Comparison of ENCODE assay signal across 17 cellular contexts in the genomic region with DNA sequence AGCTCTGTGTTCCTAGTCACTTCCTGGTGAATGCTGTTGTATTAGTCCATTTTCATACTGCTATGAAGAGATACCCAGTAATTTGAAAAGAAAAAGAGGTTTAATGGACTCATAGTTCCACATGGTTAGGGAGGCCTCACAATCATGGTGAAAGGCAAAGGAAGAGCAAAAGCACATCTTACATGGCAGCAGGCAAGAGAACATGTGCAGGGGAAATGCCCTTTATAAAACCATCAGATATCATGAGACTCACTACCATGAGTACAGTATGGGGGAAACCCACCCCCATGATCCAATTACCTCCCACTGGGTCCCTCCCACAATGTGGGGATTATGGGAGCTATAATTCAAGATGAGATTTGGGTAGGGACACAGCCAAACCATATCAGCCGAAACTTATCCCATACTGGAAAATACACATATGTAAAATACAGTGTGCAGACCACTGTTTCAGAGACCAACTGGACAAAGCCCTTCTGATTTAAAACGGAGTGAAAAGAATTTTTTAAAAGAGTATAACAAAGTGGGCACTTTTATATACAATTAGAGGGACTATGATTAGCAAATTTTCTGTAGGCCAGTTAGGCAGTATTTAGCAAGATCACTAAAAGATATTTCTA. TPM values are rescaled to one million over a fixed set of nuclear protein-coding genes. Genes with fewer than 3 reads are reported as not detected.
DNase-seq lines count a peak whose midpoint lies in the region; ATAC-seq, FAIRE-seq and TF ChIP-seq lines count a peak whose summit lies in the region.
"Had no signal": no experiment of that assay in that cellular context is flagged by ENCODE, and none has a peak within 500 bp of the region (broad histone marks: within the 10 kb centered on the region; RNA-seq: fewer than 3 reads in every experiment).

No MANE protein-coding gene starts in this region.

- H3K9ac ChIP-seq in HepG2 (ENCODE audit: insufficient read depth, low read depth, low read length), result no peak overlapping the region

- TF ChIP-seq POLR2A in HepG2 (IDR thresholded peaks at IDR 0.05; ENCODE audit: insufficient read depth in 1 of 2, low read depth in 2 of 2, low read length in 2 of 2), result no peak
- no peak for TF ChIP-seq POLR2A in right lobe of liver (IDR thresholded peaks at IDR 0.05)

- H3K27me3 Mint-ChIP-seq in activated naive CD8-positive, alpha-beta T cell, result no peaks in the 10 kb centered on the region
- H3K27me3 Mint-ChIP-seq in memory B cell, result no peaks in the 10 kb centered on the region

- whole genome bisulfite sequencing in HepG2 (ENCODE audit: low lambda C conversion rate), result 97% methylated on average over 2 of the region's 2 CpGs
- 89% methylated on average over 2 of the region's 2 CpGs for WGBS in right lobe of liver (ENCODE audit: insufficient coverage, low coverage, low lambda C conversion rate, missing lambda C conversion rate)

- peaks cover 11% of the 10 kb centered on the region for H3K9me3 ChIP-seq in HepG2 (ENCODE audit: low read length)
- no peaks in the 10 kb centered on the region for H3K9me3 ChIP-seq in right lobe of liver
- H3K9me3 ChIP-seq: SJSA1 had no signal

- H3K27me3 ChIP-seq in HepG2 (ENCODE audit: control insufficient read depth in 1 of 2, insufficient read depth in 2 of 2, low read length in 2 of 2) (no peaks in the 10 kb centered on the region), right lobe of liver (no peaks in the 10 kb centered on the region)
- H3K27me3 ChIP-seq: SJSA1 had no signal

- no peak for DNase-seq in HepG2 (ENCODE audit: low spot score)
- no peak for DNase-seq in right lobe of liver
- no peak for DNase-seq in memory B cell (ENCODE audit: low spot score in 2 of 2)
- no peak for DNase-seq in H4 (ENCODE audit: low spot score)
- DNase-seq in sciatic nerve (ENCODE audit: low spot score), result no peak
- DNase-seq in RWPE1 (ENCODE audit: low spot score), result no peak
- DNase-seq: activated CD4-positive, CD25-positive, alpha-beta regulatory T cell treated with anti-CD3 and anti-CD28 coated beads, Interleukin-2, amount 50 U/mL, for 72 hours; KG1; NCI-H1048; NCI-H2107; NCI-H69; T-helper 9 cell had no signal

- peaks cover 31% of the 10 kb centered on the region for H3K79me2 ChIP-seq in HepG2 (ENCODE audit: insufficient read depth, low read length)

- CTCF ChIA-PET in HepG2 (lab: Yijun Ruan, JAX; ENCODE audit: low intra/inter-chr PET ratio, low total read pairs), result no interaction called here
- CTCF ChIA-PET in RWPE1 (lab: Yijun Ruan, JAX), result no interaction called here

- no peak overlapping the region for H3K4me3 ChIP-seq in HepG2 (replicated peaks in 1 of 3; ENCODE audit: insufficient read depth in 1 of 3, low read depth in 2 of 3, low read length in 3 of 3)
- H3K4me3 ChIP-seq in right lobe of liver, result no peak overlapping the region
- H3K4me3 ChIP-seq: SJSA1 had no signal

- peaks cover 34% of the 10 kb centered on the region for H3K36me3 Mint-ChIP-seq in activated naive CD8-positive, alpha-beta T cell
- peaks cover 21% of the 10 kb centered on the region for H3K36me3 Mint-ChIP-seq in memory B cell

- TF ChIP-seq CTCF in HepG2 (CRISPR knock-in tag; IDR thresholded peaks at IDR 0.05) (no peak), right lobe of liver (IDR thresholded peaks at IDR 0.05) (no peak), RWPE1 (conservative IDR thresholded peaks at IDR 0.05; ENCODE audit: low read depth) (no peak)

- FAIRE-seq in HepG2 (lab: Jason Lieb, UNC), result no peak
- FAIRE-seq: G401.6, GM12892 had no signal

- H2AFZ ChIP-seq in HepG2 (ENCODE audit: low read length), result no peak overlapping the region

- no TSS peak for BruUV-seq in HepG2 (replicated peaks; lab: Mats Ljungman, UMichigan)

- no peak for TF ChIP-seq RAD21 in HepG2 (CRISPR knock-in tag; IDR thresholded peaks at IDR 0.05)

- H3K4me3 Mint-ChIP-seq in activated naive CD8-positive, alpha-beta T cell, result no peak overlapping the region
- H3K4me3 Mint-ChIP-seq in memory B cell, result no peak overlapping the region

- no peak overlapping the region for H3K27ac ChIP-seq in HepG2 (ENCODE audit: extremely low read length, insufficient read depth, low read length)
- no peak overlapping the region for H3K27ac ChIP-seq in right lobe of liver
- no peak overlapping the region for H3K27ac ChIP-seq in RWPE1
- H3K27ac ChIP-seq: SJSA1 had no signal

- TF ChIP-seq EP300 in HepG2 (IDR thresholded peaks at IDR 0.05; ENCODE audit: low read depth in 2 of 2, low read length in 2 of 2), result no peak
- TF ChIP-seq EP300 in HepG2 (CRISPR knock-in tag; IDR thresholded peaks at IDR 0.05; ENCODE audit: borderline replicate concordance), result no peak

- H3K4me2 ChIP-seq in HepG2 (ENCODE audit: low read depth, low read length), result no peak overlapping the region

- H3K36me3 ChIP-seq in HepG2 (replicated peaks in 1 of 2; ENCODE audit: control insufficient read depth in 1 of 2, insufficient read depth in 2 of 2, low read length in 2 of 2), result peaks cover 2 to 41% of the 10 kb centered on the region in 2 experiments; a peak in 4 of 5 replicates
- peaks cover 0 to 34% (median 1%) of the 10 kb centered on the region in 4 donors for H3K36me3 ChIP-seq in right lobe of liver

- ATAC-seq in HepG2 (no peak), right lobe of liver (no peak), memory B cell (ENCODE audit: low read depth) (no peak), sciatic nerve (no peak), GM21717 (IDR thresholded peaks at IDR 0.05; ENCODE audit: unreplicated experiment) (no peak)

- peaks cover 8% of the 10 kb centered on the region for H3K9me3 Mint-ChIP-seq in activated naive CD8-positive, alpha-beta T cell (ENCODE audit: low read depth)
- no peaks in the 10 kb centered on the region for H3K9me3 Mint-ChIP-seq in memory B cell

- POLR2A ChIA-PET in HepG2 (lab: Yijun Ruan, JAX), result no interaction called here
- POLR2A ChIA-PET in RWPE1 (lab: Yijun Ruan, JAX; ENCODE audit: low non-redundant PET), result no interaction called here

- H4K20me1 ChIP-seq in HepG2 (ENCODE audit: insufficient read depth, low read length), result peaks cover 11% of the 10 kb centered on the region

- H3K4me1 Mint-ChIP-seq in activated naive CD8-positive, alpha-beta T cell (ENCODE audit: low read depth), result peaks cover 69% of the 10 kb centered on the region
- H3K4me1 Mint-ChIP-seq in memory B cell, result peaks cover 38% of the 10 kb centered on the region

- H3K27ac Mint-ChIP-seq in activated naive CD8-positive, alpha-beta T cell, result peak overlapping the region; percentile 84
- peak overlapping the region; percentile 86 for H3K27ac Mint-ChIP-seq in memory B cell

- in situ Hi-C loops in HepG2 (cut with HindIII; ENCODE audit: extremely low pct_ligation_motif_present, low pct_unique_long_range_greater_than_20kb), result no loop called here

- H3K4me1 ChIP-seq in HepG2 (ENCODE audit: insufficient read depth, low read length) (peaks cover 55% of the 10 kb centered on the region), right lobe of liver (peaks cover 0 to 44% (median 13%) of the 10 kb centered on the region in 4 donors)

- intact Hi-C loops in HepG2 (cut with micrococcal nuclease; ENCODE audit: unreplicated experiment) (no loop called here), right lobe of liver (cut with DNase I) (no loop called here), sciatic nerve (cut with DNase I) (no loop called here)

RNA-seq across cellular contexts. Expression of gene CYREN, which starts 8.0 kb away (rescaled TPM):
- total RNA-seq in HepG2 (2016; rRNA removed; fragmentation: Illumina TruSeq; extraction: Trizol) (60.7 and 68.6 TPM in 2 replicates), right lobe of liver (10 to 100 TPM; 11.5 to 17.1 (median 15.0) TPM), sciatic nerve (39.8 TPM)
- total RNA-seq in HepG2 (2016; cell fraction: cytosol; rRNA removed; fragmentation: Illumina TruSeq; extraction: Trizol; ENCODE audit: low read depth), result 24.2 and 27.7 TPM in 2 replicates
- total RNA-seq in HepG2 (2016; cell fraction: insoluble cytoplasmic fraction; rRNA removed; fragmentation: Illumina TruSeq; extraction: Trizol), result 58.8 and 66.8 TPM in 2 replicates
- 48.2 and 58.3 TPM in 2 replicates for total RNA-seq in HepG2 (2016; cell fraction: membrane; rRNA removed; fragmentation: Illumina TruSeq; extraction: Trizol)
- 42.2 and 46.2 TPM in 2 replicates for total RNA-seq in HepG2 (2016; cell fraction: nucleus; rRNA removed; fragmentation: Illumina TruSeq; extraction: Trizol)
- polyA plus RNA-seq in HepG2 (2011; rRNA removed), result 19.3 and 20.7 TPM in 2 replicates
- polyA plus RNA-seq in HepG2 (2011; cell fraction: cytosol; rRNA removed), result 19.8 and 20.9 TPM in 2 replicates
- polyA plus RNA-seq in HepG2 (2011; cell fraction: nucleus; rRNA removed), result 15.6 and 18.8 TPM in 2 replicates
- polyA plus RNA-seq in HepG2 (2012), result 44.5 and 69.6 TPM in 2 replicates
- 13.5 and 22.0 TPM in 2 replicates for polyA plus RNA-seq in HepG2 (2016; cell fraction: cytosol; fragmentation: Illumina TruSeq; extraction: Trizol; ENCODE audit: low read depth)
- polyA plus RNA-seq in HepG2 (2016; cell fraction: insoluble cytoplasmic fraction; fragmentation: Illumina TruSeq; extraction: Trizol; ENCODE audit: low read depth), result 62.6 and 67.4 TPM in 2 replicates
- 31.2 and 44.6 TPM in 2 replicates for polyA plus RNA-seq in HepG2 (2016; cell fraction: membrane; fragmentation: Illumina TruSeq; extraction: Trizol; ENCODE audit: low read depth)
- polyA plus RNA-seq in HepG2 (2016; cell fraction: nucleus; fragmentation: Illumina TruSeq; extraction: Trizol; ENCODE audit: insufficient read depth, low read depth), result 46.9 and 49.8 TPM in 2 replicates
- 24.4 and 62.5 TPM in 2 replicates for polyA minus RNA-seq in HepG2 (2011; rRNA and poly(A)+ RNA removed; ENCODE audit: low replicate concordance)
- 8.6 and 12.1 TPM in 2 replicates for polyA minus RNA-seq in HepG2 (2011; cell fraction: cytosol; rRNA and poly(A)+ RNA removed)
- 20.6 and 24.7 TPM in 2 replicates for polyA minus RNA-seq in HepG2 (2011; cell fraction: nucleus; rRNA and poly(A)+ RNA removed)
- total RNA-seq in H4 (2014; rRNA removed; shearing (Covaris generic)), result 69.1 and 72.1 TPM in 2 replicates

RNA-seq across cellular contexts. Expression of gene TMEM140, which starts 14.6 kb away (rescaled TPM):
- 5.6 and 9.2 TPM in 2 replicates for total RNA-seq in HepG2 (2016; rRNA removed; fragmentation: Illumina TruSeq; extraction: Trizol)
- total RNA-seq in HepG2 (2016; cell fraction: cytosol; rRNA removed; fragmentation: Illumina TruSeq; extraction: Trizol; ENCODE audit: low read depth), result 1.1 and 1.5 TPM in 2 replicates
- total RNA-seq in HepG2 (2016; cell fraction: insoluble cytoplasmic fraction; rRNA removed; fragmentation: Illumina TruSeq; extraction: Trizol), result 6.3 and 8.9 TPM in 2 replicates
- total RNA-seq in HepG2 (2016; cell fraction: membrane; rRNA removed; fragmentation: Illumina TruSeq; extraction: Trizol), result 2.6 and 3.2 TPM in 2 replicates
- 7.9 and 10.4 TPM in 2 replicates for total RNA-seq in HepG2 (2016; cell fraction: nucleus; rRNA removed; fragmentation: Illumina TruSeq; extraction: Trizol)
- 21.7 and 35.7 TPM in 2 replicates for polyA plus RNA-seq in HepG2 (2011; rRNA removed)
- polyA plus RNA-seq in HepG2 (2011; cell fraction: cytosol; rRNA removed), result 24.2 and 35.4 TPM in 2 replicates
- 17.7 and 30.5 TPM in 2 replicates for polyA plus RNA-seq in HepG2 (2011; cell fraction: nucleus; rRNA removed)
- 45.3 and 74.1 TPM in 2 replicates for polyA plus RNA-seq in HepG2 (2012)
- 1.1 TPM in 2 replicates for polyA plus RNA-seq in HepG2 (2016; cell fraction: cytosol; fragmentation: Illumina TruSeq; extraction: Trizol; ENCODE audit: low read depth)
- 5.3 and 6.1 TPM in 2 replicates for polyA plus RNA-seq in HepG2 (2016; cell fraction: insoluble cytoplasmic fraction; fragmentation: Illumina TruSeq; extraction: Trizol; ENCODE audit: low read depth)
- polyA plus RNA-seq in HepG2 (2016; cell fraction: membrane; fragmentation: Illumina TruSeq; extraction: Trizol; ENCODE audit: low read depth), result 2.1 and 2.2 TPM in 2 replicates
- polyA plus RNA-seq in HepG2 (2016; cell fraction: nucleus; fragmentation: Illumina TruSeq; extraction: Trizol; ENCODE audit: insufficient read depth, low read depth), result 7.8 and 11.6 TPM in 2 replicates
- polyA minus RNA-seq in HepG2 (2011; rRNA and poly(A)+ RNA removed; ENCODE audit: low replicate concordance), result 0.26 and 39.0 TPM in 2 replicates
- 15.9 and 32.1 TPM in 2 replicates for polyA minus RNA-seq in HepG2 (2011; cell fraction: cytosol; rRNA and poly(A)+ RNA removed)
- polyA minus RNA-seq in HepG2 (2011; cell fraction: nucleus; rRNA and poly(A)+ RNA removed), result 41.2 and 55.0 TPM in 2 replicates
- 10 to 100 TPM; 31.2 to 58.9 (median 37.4) TPM for total RNA-seq in right lobe of liver
- 18.6 and 27.3 TPM in 2 replicates for total RNA-seq in H4 (2014; rRNA removed; shearing (Covaris generic))
- 29.4 TPM for total RNA-seq in sciatic nerve

RNA-seq across cellular contexts. Expression of gene WDR91, which starts 48.8 kb away (rescaled TPM):
- total RNA-seq in HepG2 (2016; rRNA removed; fragmentation: Illumina TruSeq; extraction: Trizol) (10.0 and 12.1 TPM in 2 replicates), right lobe of liver (10 to 100 TPM in 1 of 6 experiments, 1 to 10 TPM in 5; 6.0 to 11.5 (median 8.6) TPM), sciatic nerve (32.7 TPM)
- 1.1 and 1.8 TPM in 2 replicates for total RNA-seq in HepG2 (2016; cell fraction: cytosol; rRNA removed; fragmentation: Illumina TruSeq; extraction: Trizol; ENCODE audit: low read depth)
- 9.2 and 12.1 TPM in 2 replicates for total RNA-seq in HepG2 (2016; cell fraction: insoluble cytoplasmic fraction; rRNA removed; fragmentation: Illumina TruSeq; extraction: Trizol)
- 1.5 and 2.3 TPM in 2 replicates for total RNA-seq in HepG2 (2016; cell fraction: membrane; rRNA removed; fragmentation: Illumina TruSeq; extraction: Trizol)
- total RNA-seq in HepG2 (2016; cell fraction: nucleus; rRNA removed; fragmentation: Illumina TruSeq; extraction: Trizol), result 11.3 and 14.5 TPM in 2 replicates
- 11.6 and 13.7 TPM in 2 replicates for polyA plus RNA-seq in HepG2 (2011; rRNA removed)
- polyA plus RNA-seq in HepG2 (2011; cell fraction: cytosol; rRNA removed), result 7.2 and 8.6 TPM in 2 replicates
- polyA plus RNA-seq in HepG2 (2011; cell fraction: nucleus; rRNA removed), result 43.9 and 51.3 TPM in 2 replicates
- 5.7 and 6.1 TPM in 2 replicates for polyA plus RNA-seq in HepG2 (2012)
- 0.26 and 0.31 TPM in 2 replicates for polyA plus RNA-seq in HepG2 (2016; cell fraction: cytosol; fragmentation: Illumina TruSeq; extraction: Trizol; ENCODE audit: low read depth)
- 10.7 and 11.4 TPM in 2 replicates for polyA plus RNA-seq in HepG2 (2016; cell fraction: insoluble cytoplasmic fraction; fragmentation: Illumina TruSeq; extraction: Trizol; ENCODE audit: low read depth)
- 0.56 and 0.65 TPM in 2 replicates for polyA plus RNA-seq in HepG2 (2016; cell fraction: membrane; fragmentation: Illumina TruSeq; extraction: Trizol; ENCODE audit: low read depth)
- polyA plus RNA-seq in HepG2 (2016; cell fraction: nucleus; fragmentation: Illumina TruSeq; extraction: Trizol; ENCODE audit: insufficient read depth, low read depth), result 21.1 and 22.2 TPM in 2 replicates
- 8.2 and 19.7 TPM in 2 replicates for polyA minus RNA-seq in HepG2 (2011; rRNA and poly(A)+ RNA removed; ENCODE audit: low replicate concordance)
- polyA minus RNA-seq in HepG2 (2011; cell fraction: cytosol; rRNA and poly(A)+ RNA removed), result 5.3 and 8.8 TPM in 2 replicates
- polyA minus RNA-seq in HepG2 (2011; cell fraction: nucleus; rRNA and poly(A)+ RNA removed), result 12.6 and 17.4 TPM in 2 replicates
- 2.8 and 3.6 TPM in 2 replicates for total RNA-seq in H4 (2014; rRNA removed; shearing (Covaris generic))
